8 cellular contexts compared by ENCODE assay signal in genomic region chr11:44936527-44936926, GRCh38. TPM values are rescaled to one million over a fixed set of nuclear protein-coding genes. Genes with fewer than 3 reads are reported as not detected.
DNase-seq lines count a peak whose midpoint lies in the region; ATAC-seq and TF ChIP-seq lines count a peak whose summit lies in the region.

No MANE protein-coding gene starts in this region.

- peak; percentile 68 for ATAC-seq in GM19395 (IDR thresholded peaks at IDR 0.05; ENCODE audit: unreplicated experiment)

- H3K27me3 Mint-ChIP-seq in glutamatergic neuron (ENCODE audit: unreplicated experiment) = peaks cover 22% of the 10 kb centered on the region

- H3K36me3 Mint-ChIP-seq in glutamatergic neuron (ENCODE audit: unreplicated experiment) = peaks cover 4% of the 10 kb centered on the region

- H3K27me3 ChIP-seq in BLaER1 (no peaks in the 10 kb centered on the region), SJSA1 (replicated peaks) (no peaks in the 10 kb centered on the region), uterus (no peaks in the 10 kb centered on the region)

- peak; percentile 94 for TF ChIP-seq CTCF in LNCaP clone FGC (IDR thresholded peaks at IDR 0.05; ENCODE audit: control insufficient read depth, extremely low read depth, insufficient read depth)
- TF ChIP-seq CTCF in glutamatergic neuron (IDR thresholded peaks at IDR 0.05; ENCODE audit: partially characterized antibody, unreplicated experiment) = peak; percentile 99
- peak; percentile 95 to 97 (median 97) for TF ChIP-seq CTCF in uterus (IDR thresholded peaks at IDR 0.05)

- no peak overlapping the region for H3K27ac ChIP-seq in BLaER1
- no peak overlapping the region for H3K27ac ChIP-seq in SJSA1
- H3K27ac ChIP-seq in uterus = no peak overlapping the region

- peak overlapping the region; percentile 99 for H3K4me2 ChIP-seq in BLaER1

- H3K4me1 ChIP-seq in BLaER1 (peaks cover 56% of the 10 kb centered on the region), SJSA1 (replicated peaks) (no peaks in the 10 kb centered on the region), uterus (no peaks in the 10 kb centered on the region)

- peaks cover 18% of the 10 kb centered on the region for H3K9me3 Mint-ChIP-seq in glutamatergic neuron (ENCODE audit: unreplicated experiment)

- H3K27ac Mint-ChIP-seq in glutamatergic neuron (ENCODE audit: unreplicated experiment) = peak overlapping the region; percentile 8

- peaks cover 84% of the 10 kb centered on the region for H4K20me1 ChIP-seq in BLaER1

- H3K36me3 ChIP-seq in BLaER1 (peaks cover 71% of the 10 kb centered on the region), SJSA1 (peaks cover 39% of the 10 kb centered on the region), uterus (no peaks in the 10 kb centered on the region)

- H3K4me3 Mint-ChIP-seq in glutamatergic neuron (ENCODE audit: unreplicated experiment) = no peak overlapping the region

- intact Hi-C loops in posterior vena cava (cut with DNase I) (loop anchor here (2.0 to 10.0 kb wide), 3 partner anchors 166 to 396 kb away; no protein-coding TSS in a partner anchor), uterus (cut with DNase I; ENCODE audit: low total_unique reads) (no loop called here)

- peaks cover 51% of the 10 kb centered on the region for H3K4me1 Mint-ChIP-seq in glutamatergic neuron (ENCODE audit: low read depth, unreplicated experiment)

- H3K4me3 ChIP-seq in BLaER1 = no peak overlapping the region
- H3K4me3 ChIP-seq in LNCaP clone FGC (ENCODE audit: low read depth, low read length) = no peak overlapping the region
- H3K4me3 ChIP-seq in SJSA1 = no peak overlapping the region
- no peak overlapping the region for H3K4me3 ChIP-seq in uterus

- H3K9me3 ChIP-seq in BLaER1 = no peaks in the 10 kb centered on the region
- no peaks in the 10 kb centered on the region for H3K9me3 ChIP-seq in SJSA1 (replicated peaks)
- no peaks in the 10 kb centered on the region for H3K9me3 ChIP-seq in uterus

- DNase-seq in LNCaP clone FGC (ENCODE audit: low read depth) (no peak), SJSA1 (ENCODE audit: low read depth in 1 of 2, low spot score in 2 of 2) (peak; percentile 81 to 88), glutamatergic neuron (peak; percentile 95), posterior vena cava (ENCODE audit: low spot score) (peak; percentile 94), uterus (peak; percentile 81 to 83)
- peak; percentile 77 for DNase-seq in activated gamma-delta T cell treated with anti-CD3 and anti-CD28 coated beads, Interleukin-2, amount 50 U/mL, for 16 hours (ENCODE audit: low read depth)

- no peak for TF ChIP-seq POLR2A in uterus (IDR thresholded peaks at IDR 0.05)

- no peak overlapping the region for H3K9ac ChIP-seq in BLaER1

RNA-seq across cellular contexts. Expression of gene TP53I11, which starts 14.2 kb away (rescaled TPM):
- total RNA-seq in SJSA1 (2014; rRNA removed; shearing (Covaris generic)) = 55.3 and 65.0 TPM in 2 replicates
- total RNA-seq in glutamatergic neuron (ENCODE audit: unreplicated experiment) (420 TPM), posterior vena cava (100 to 1,000 TPM; 107 to 186 TPM), uterus (10 to 100 TPM in 3 of 4 donors, 1 to 10 TPM in 1; 3.8 to 53.9 (median 17.5) TPM)
